In the genomic region with DNA sequence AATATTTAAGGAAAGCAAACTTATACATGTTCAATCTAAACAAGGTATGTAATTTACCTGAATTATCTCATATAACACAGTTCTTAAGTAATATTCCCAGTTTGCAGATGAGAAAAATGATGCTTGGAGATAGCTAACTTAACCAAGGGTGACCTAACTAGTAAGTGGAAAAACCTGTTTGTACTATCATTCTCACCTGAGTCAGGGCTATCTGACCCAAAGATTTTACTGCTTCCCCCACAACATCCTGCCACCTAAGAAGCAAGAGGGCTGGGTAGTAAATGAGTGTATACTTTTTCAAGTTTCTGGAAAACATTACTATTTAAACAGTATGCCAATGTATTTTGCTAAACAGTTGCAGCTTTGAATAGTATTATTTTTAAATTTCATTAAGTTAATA, we compare ENCODE assay signal across 23 cellular contexts. TPM values are rescaled to one million over a fixed set of nuclear protein-coding genes. Genes with fewer than 3 reads are reported as not detected.
DNase-seq lines count a peak whose midpoint lies in the region; ATAC-seq and TF ChIP-seq lines count a peak whose summit lies in the region.
"Had no signal": no experiment of that assay in that cellular context is flagged by ENCODE, and none has a peak within 500 bp of the region (broad histone marks: within the 10 kb centered on the region; RNA-seq: fewer than 3 reads in every experiment).

No MANE protein-coding gene starts in this region.

- CTCF ChIA-PET in activated CD8-positive, alpha-beta T cell treated with anti-CD3 and anti-CD28 coated beads for 36 hours (lab: Charles Lee) = no interaction called here
- CTCF ChIA-PET in activated CD8-positive, alpha-beta T cell treated with anti-CD3 and anti-CD28 coated beads, Interleukin-2, amount 10 ng/mL, durations not matched to agents 7 days and 5 days (lab: Charles Lee) = no interaction called here
- CTCF ChIA-PET in PC-3 (lab: Charles Lee) = no interaction called here

- H3K9me3 ChIP-seq in PC-3 (ENCODE audit: low read length) = no peaks in the 10 kb centered on the region
- H3K9me3 ChIP-seq: stomach, upper lobe of right lung had no signal

- no peaks in the 10 kb centered on the region for H3K36me3 ChIP-seq in PC-3 (ENCODE audit: low read depth, low read length)
- H3K36me3 ChIP-seq: stomach, upper lobe of right lung had no signal

- no TSS peak for BruUV-seq in PC-3 (replicated peaks; lab: Mats Ljungman, UMichigan)

- H3K27ac ChIP-seq in PC-3 (ENCODE audit: low read length) = peak overlapping the region; percentile 3; the same call in 1 of the 2 replicates
- H3K27ac ChIP-seq: stomach, upper lobe of right lung had no signal

- no peak for DNase-seq in activated CD8-positive, alpha-beta T cell treated with anti-CD3 and anti-CD28 coated beads for 36 hours
- DNase-seq in activated CD8-positive, alpha-beta T cell treated with anti-CD3 and anti-CD28 coated beads, Interleukin-2, amount 10 ng/mL, durations not matched to agents 7 days and 5 days = no peak
- DNase-seq in PC-3 (peak; percentile 87), NCI-H345 treated with DMSO at 0.1 percent for 48 hours (lab: John Stamatoyannopoulos, UW; ENCODE audit: unreplicated experiment) (no peak), GM13976 (ENCODE audit: low spot score) (no peak)
- no peak for DNase-seq in stimulated activated effector memory CD8-positive, alpha-beta T cell treated with anti-CD3 and anti-CD28 coated beads, Interleukin-12 subunit alpha, Interleukin-12 subunit beta, amount 100 ng/mL, for 72 hours (ENCODE audit: low spot score in 2 of 2)
- DNase-seq: activated naive CD4-positive, alpha-beta T cell treated with anti-CD3 and anti-CD28 coated beads, Interleukin-2, amount 50 U/mL, for 16 hours; CD4-positive, alpha-beta T cell; DMS153; hypothalamus; kidney; MM.1S; naive B cell; NCI-H2081; NCI-H526 treated with DMSO at 0.1 percent for 48 hours; stomach; T-helper 9 cell; upper lobe of right lung had no signal

- in situ Hi-C loops in GM13976 (cut with MboI; ENCODE audit: low sequenced_read_pairs, unreplicated experiment) = no loop called here

- peak overlapping the region; percentile 33 for H3K4me2 ChIP-seq in PC-3 (ENCODE audit: low read length)

- H3K9me2 ChIP-seq in PC-3 (replicated peaks; ENCODE audit: low read length) = no peaks in the 10 kb centered on the region

- H3K4me1 Mint-ChIP-seq in activated CD8-positive, alpha-beta T cell treated with anti-CD3 and anti-CD28 coated beads for 36 hours (ENCODE audit: low read depth) = no peaks in the 10 kb centered on the region
- no peaks in the 10 kb centered on the region for H3K4me1 Mint-ChIP-seq in activated CD8-positive, alpha-beta T cell treated with anti-CD3 and anti-CD28 coated beads, Interleukin-2, amount 10 ng/mL, durations not matched to agents 7 days and 5 days (ENCODE audit: low read depth)
- H3K4me1 Mint-ChIP-seq in stimulated activated effector memory CD8-positive, alpha-beta T cell treated with anti-CD3 and anti-CD28 coated beads, Interleukin-12 subunit alpha, Interleukin-12 subunit beta, amount 100 ng/mL, for 72 hours = no peaks in the 10 kb centered on the region
- H3K4me1 Mint-ChIP-seq: naive B cell had no signal

- H3K27ac Mint-ChIP-seq in activated CD8-positive, alpha-beta T cell treated with anti-CD3 and anti-CD28 coated beads for 36 hours = no peak overlapping the region
- H3K27ac Mint-ChIP-seq in activated CD8-positive, alpha-beta T cell treated with anti-CD3 and anti-CD28 coated beads, Interleukin-2, amount 10 ng/mL, durations not matched to agents 7 days and 5 days = no peak overlapping the region
- H3K27ac Mint-ChIP-seq in stimulated activated effector memory CD8-positive, alpha-beta T cell treated with anti-CD3 and anti-CD28 coated beads, Interleukin-12 subunit alpha, Interleukin-12 subunit beta, amount 100 ng/mL, for 72 hours = no peak overlapping the region
- H3K27ac Mint-ChIP-seq: CD4-positive, alpha-beta T cell; naive B cell had no signal

- H3K79me2 ChIP-seq in PC-3 (ENCODE audit: low read length) = no peaks in the 10 kb centered on the region

- peak overlapping the region; percentile 29; the same call in 1 of the 2 replicates for H3K4me3 ChIP-seq in PC-3 (ENCODE audit: low read length)
- H3K4me3 ChIP-seq: stomach, upper lobe of right lung had no signal

- TF ChIP-seq CTCF in activated CD8-positive, alpha-beta T cell treated with anti-CD3 and anti-CD28 coated beads for 36 hours (IDR thresholded peaks at IDR 0.05) = no peak
- TF ChIP-seq CTCF in PC-3 (conservative IDR thresholded peaks at IDR 0.05; ENCODE audit: low read depth, low read length) = no peak
- TF ChIP-seq CTCF in GM13976 (IDR thresholded peaks at IDR 0.05; ENCODE audit: borderline replicate concordance, control extremely low read depth, extremely low read depth, insufficient read depth, missing control alignments) = no peak

- no peaks in the 10 kb centered on the region for H3K27me3 ChIP-seq in PC-3 (ENCODE audit: low read length)
- H3K27me3 ChIP-seq: stomach, upper lobe of right lung had no signal

- H3K9ac ChIP-seq in PC-3 (ENCODE audit: low read length) = no peak overlapping the region

- peak; percentile 51 for ATAC-seq in activated CD8-positive, alpha-beta T cell treated with anti-CD3 and anti-CD28 coated beads for 36 hours
- ATAC-seq in activated CD8-positive, alpha-beta T cell treated with anti-CD3 and anti-CD28 coated beads, Interleukin-2, amount 10 ng/mL, durations not matched to agents 7 days and 5 days = no peak
- peak; percentile 61 for ATAC-seq in HG02870 (IDR thresholded peaks at IDR 0.05; ENCODE audit: unreplicated experiment)
- ATAC-seq in PC-3 = peak; percentile 85
- peak; percentile 94 for ATAC-seq in stimulated activated effector memory CD8-positive, alpha-beta T cell treated with anti-CD3 and anti-CD28 coated beads, Interleukin-12 subunit alpha, Interleukin-12 subunit beta, amount 100 ng/mL, for 72 hours
- no peak for ATAC-seq in HG03097 (IDR thresholded peaks at IDR 0.05; ENCODE audit: low FRiP score, unreplicated experiment)
- ATAC-seq: sciatic nerve, upper lobe of right lung had no signal

- intact Hi-C loops in activated CD8-positive, alpha-beta T cell treated with anti-CD3 and anti-CD28 coated beads for 36 hours (cut with micrococcal nuclease) = no loop called here
- intact Hi-C loops in PC-3 (cut with micrococcal nuclease) = loop anchor here (2.0 kb wide), 1 partner anchor 15 kb away; no protein-coding TSS in a partner anchor

- no peaks in the 10 kb centered on the region for H3F3A ChIP-seq in PC-3 (ENCODE audit: low read length, unreplicated experiment)

- no peaks in the 10 kb centered on the region for H4K20me1 ChIP-seq in PC-3 (ENCODE audit: low read length)

- H3K4me1 ChIP-seq in PC-3 (ENCODE audit: insufficient read depth, low read length) = peaks cover 17% of the 10 kb centered on the region
- H3K4me1 ChIP-seq: stomach, upper lobe of right lung had no signal

- POLR2A ChIA-PET in activated CD8-positive, alpha-beta T cell treated with anti-CD3 and anti-CD28 coated beads for 36 hours (lab: Charles Lee) = no interaction called here
- POLR2A ChIA-PET in activated CD8-positive, alpha-beta T cell treated with anti-CD3 and anti-CD28 coated beads, Interleukin-2, amount 10 ng/mL, durations not matched to agents 7 days and 5 days (lab: Charles Lee) = interaction anchor here (0.5 kb wide), 1 partner anchor 20 kb away, joined by 3 read pairs; no protein-coding TSS in a partner anchor
- POLR2A ChIA-PET in PC-3 (lab: Charles Lee; ENCODE audit: unreplicated experiment) = no interaction called here

- H3K27me3 Mint-ChIP-seq in activated CD8-positive, alpha-beta T cell treated with anti-CD3 and anti-CD28 coated beads for 36 hours = no peaks in the 10 kb centered on the region
- no peaks in the 10 kb centered on the region for H3K27me3 Mint-ChIP-seq in activated CD8-positive, alpha-beta T cell treated with anti-CD3 and anti-CD28 coated beads, Interleukin-2, amount 10 ng/mL, durations not matched to agents 7 days and 5 days (ENCODE audit: low read depth)
- H3K27me3 Mint-ChIP-seq: naive B cell had no signal

- no peak overlapping the region for H2AFZ ChIP-seq in PC-3 (ENCODE audit: low read length)

- no peaks in the 10 kb centered on the region for H3K36me3 Mint-ChIP-seq in activated CD8-positive, alpha-beta T cell treated with anti-CD3 and anti-CD28 coated beads for 36 hours (ENCODE audit: low read depth)
- no peaks in the 10 kb centered on the region for H3K36me3 Mint-ChIP-seq in activated CD8-positive, alpha-beta T cell treated with anti-CD3 and anti-CD28 coated beads, Interleukin-2, amount 10 ng/mL, durations not matched to agents 7 days and 5 days (ENCODE audit: low read depth)
- no peaks in the 10 kb centered on the region for H3K36me3 Mint-ChIP-seq in stimulated activated effector memory CD8-positive, alpha-beta T cell treated with anti-CD3 and anti-CD28 coated beads, Interleukin-12 subunit alpha, Interleukin-12 subunit beta, amount 100 ng/mL, for 72 hours
- H3K36me3 Mint-ChIP-seq: naive B cell had no signal

- no peak overlapping the region for H3K4me3 Mint-ChIP-seq in activated CD8-positive, alpha-beta T cell treated with anti-CD3 and anti-CD28 coated beads for 36 hours
- no peak overlapping the region for H3K4me3 Mint-ChIP-seq in activated CD8-positive, alpha-beta T cell treated with anti-CD3 and anti-CD28 coated beads, Interleukin-2, amount 10 ng/mL, durations not matched to agents 7 days and 5 days
- no peak overlapping the region for H3K4me3 Mint-ChIP-seq in stimulated activated effector memory CD8-positive, alpha-beta T cell treated with anti-CD3 and anti-CD28 coated beads, Interleukin-12 subunit alpha, Interleukin-12 subunit beta, amount 100 ng/mL, for 72 hours
- H3K4me3 Mint-ChIP-seq: CD4-positive, alpha-beta T cell; naive B cell had no signal

- H3K9me3 Mint-ChIP-seq in activated CD8-positive, alpha-beta T cell treated with anti-CD3 and anti-CD28 coated beads for 36 hours = peaks cover 2% of the 10 kb centered on the region
- no peaks in the 10 kb centered on the region for H3K9me3 Mint-ChIP-seq in activated CD8-positive, alpha-beta T cell treated with anti-CD3 and anti-CD28 coated beads, Interleukin-2, amount 10 ng/mL, durations not matched to agents 7 days and 5 days (ENCODE audit: insufficient read depth)
- peaks cover 3% of the 10 kb centered on the region for H3K9me3 Mint-ChIP-seq in stimulated activated effector memory CD8-positive, alpha-beta T cell treated with anti-CD3 and anti-CD28 coated beads, Interleukin-12 subunit alpha, Interleukin-12 subunit beta, amount 100 ng/mL, for 72 hours
- H3K9me3 Mint-ChIP-seq: CD4-positive, alpha-beta T cell had no signal

RNA-seq across cellular contexts. Expression of a gene that starts 10.6 kb away (rescaled TPM):
- under 1 TPM; 0.07 to 0.23 TPM for total RNA-seq in activated CD8-positive, alpha-beta T cell treated with anti-CD3 and anti-CD28 coated beads for 36 hours
- total RNA-seq in activated CD8-positive, alpha-beta T cell treated with anti-CD3 and anti-CD28 coated beads, Interleukin-2, amount 10 ng/mL, durations not matched to agents 7 days and 5 days = not detected
- 0.23 and 0.29 TPM in 2 replicates for total RNA-seq in PC-3 (2014; rRNA removed)
- total RNA-seq: chondrocyte, SK-MEL-5 had no signal

Comparison
In these comparisons a context has a peak if more than half of its experiments do, and no peak if none do; other contexts are left out.
1. ATAC-seq: peak in activated CD8-positive, alpha-beta T cell treated with anti-CD3 and anti-CD28 coated beads for 36 hours (single experiment), HG02870 (single experiment), PC-3 (single experiment) and stimulated activated effector memory CD8-positive, alpha-beta T cell treated with anti-CD3 and anti-CD28 coated beads, Interleukin-12 subunit alpha, Interleukin-12 subunit beta, amount 100 ng/mL, for 72 hours (single experiment); none in activated CD8-positive, alpha-beta T cell treated with anti-CD3 and anti-CD28 coated beads, Interleukin-2, amount 10 ng/mL, durations not matched to agents 7 days and 5 days (single experiment) and HG03097 (single experiment).